Comparison of ENCODE assay signal across 1 cellular context in genomic region chr22:24400037-24400725, GRCh38.
TF ChIP-seq lines count a peak whose summit lies in the region.

No MANE protein-coding gene starts in this region.

TF ChIP-seq in GM12878, 131 proteins besides CTCF, POLR2A, EP300 and RAD21 (continued from another document):
- TF ChIP-seq CUX1 (IDR thresholded peaks at IDR 0.05; ENCODE audit: insufficient replicate concordance, low read depth, low read length) = peak; percentile 56
- TF ChIP-seq BRCA1 (IDR thresholded peaks at IDR 0.05; ENCODE audit: low read depth, low read length) = no peak
- TF ChIP-seq PRDM15 (CRISPR knock-in tag; IDR thresholded peaks at IDR 0.05) = no peak
- 0 out of 2 replicates have a peak, but pooled peaks have one; percentile 14 for TF ChIP-seq MEF2A (IDR thresholded peaks at IDR 0.05; ENCODE audit: insufficient read depth, low read depth, low read length)
- no peak for TF ChIP-seq HDAC2 (IDR thresholded peaks at IDR 0.05)
- no peak for TF ChIP-seq ATF7 (IDR thresholded peaks at IDR 0.05; ENCODE audit: low read depth)
- peak; percentile 49 for TF ChIP-seq ATF2 (IDR thresholded peaks at IDR 0.05; ENCODE audit: low read length)
- TF ChIP-seq ZBTB4 (CRISPR knock-in tag; IDR thresholded peaks at IDR 0.05) = no peak
- no peak for TF ChIP-seq SMAD5 (IDR thresholded peaks at IDR 0.05; ENCODE audit: low read depth)
- TF ChIP-seq DPF2 (IDR thresholded peaks at IDR 0.05) = 0 out of 2 replicates have a peak, but pooled peaks have one; percentile 37
- 0 out of 2 replicates have a peak, but pooled peaks have one; percentile 51 for TF ChIP-seq FOXM1 (IDR thresholded peaks at IDR 0.05; ENCODE audit: low read depth, low read length)
- TF ChIP-seq PAX8 (IDR thresholded peaks at IDR 0.05) = no peak
- 0 out of 2 replicates have a peak, but pooled peaks have one; percentile 19 for TF ChIP-seq YY1 (IDR thresholded peaks at IDR 0.05; ENCODE audit: low read depth, low read length)
- TF ChIP-seq, protein P1, sequence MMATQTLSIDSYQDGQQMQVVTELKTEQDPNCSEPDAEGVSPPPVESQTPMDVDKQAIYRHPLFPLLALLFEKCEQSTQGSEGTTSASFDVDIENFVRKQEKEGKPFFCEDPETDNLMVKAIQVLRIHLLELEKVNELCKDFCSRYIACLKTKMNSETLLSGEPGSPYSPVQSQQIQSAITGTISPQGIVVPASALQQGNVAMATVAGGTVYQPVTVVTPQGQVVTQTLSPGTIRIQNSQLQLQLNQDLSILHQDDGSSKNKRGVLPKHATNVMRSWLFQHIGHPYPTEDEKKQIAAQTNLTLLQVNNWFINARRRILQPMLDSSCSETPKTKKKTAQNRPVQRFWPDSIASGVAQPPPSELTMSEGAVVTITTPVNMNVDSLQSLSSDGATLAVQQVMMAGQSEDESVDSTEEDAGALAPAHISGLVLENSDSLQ (IDR thresholded peaks at IDR 0.05) = 0 out of 2 replicates have a peak, but pooled peaks have one; percentile 27
- no peak for TF ChIP-seq PBX3 (IDR thresholded peaks at IDR 0.05; ENCODE audit: insufficient replicate concordance, low read depth, low read length)
- TF ChIP-seq RUNX3 (IDR thresholded peaks at IDR 0.05; ENCODE audit: low read length) = peak; percentile 35
- TF ChIP-seq JUNB (IDR thresholded peaks at IDR 0.05) = peak; percentile 51; the same call in 1 of the 2 replicates
- no peak for TF ChIP-seq SREBF1 (IDR thresholded peaks at IDR 0.05; ENCODE audit: low read length)
- TF ChIP-seq CEBPB (IDR thresholded peaks at IDR 0.05; ENCODE audit: borderline replicate concordance in 1 of 2, low read depth in 2 of 2, low read length in 2 of 2) = no peak
- peak; percentile 37 to 60; a peak in 2 of 4 replicates for TF ChIP-seq IKZF2 (IDR thresholded peaks at IDR 0.05)
- TF ChIP-seq NR2F1 (conservative IDR thresholded peaks at IDR 0.05) = no peak
